ENCODE assay signal across 9 cellular contexts in genomic region chr17:15490634-15491261, GRCh38. TPM values are rescaled to one million over a fixed set of nuclear protein-coding genes. Genes with fewer than 3 reads are reported as not detected.
DNase-seq lines count a peak whose midpoint lies in the region; ATAC-seq and TF ChIP-seq lines count a peak whose summit lies in the region.
"Had no signal": no experiment of that assay in that cellular context is flagged by ENCODE, and none has a peak within 500 bp of the region (broad histone marks: within the 10 kb centered on the region; RNA-seq: fewer than 3 reads in every experiment).

No MANE protein-coding gene starts in this region.

- no peak for TF ChIP-seq CTCF in right lobe of liver (IDR thresholded peaks at IDR 0.05)
- peak in 1 of 5 experiments; percentile 8 for TF ChIP-seq CTCF in tibial nerve (IDR thresholded peaks at IDR 0.05)
- no peak for TF ChIP-seq CTCF in RWPE1 (conservative IDR thresholded peaks at IDR 0.05; ENCODE audit: low read depth)

- in situ Hi-C loops in KBM-7 (cut with MboI; ENCODE audit: low pct_unique_long_range_greater_than_20kb, low sequenced_read_pairs) = no loop called here

- H3K27ac ChIP-seq in right lobe of liver (no peak overlapping the region), tibial nerve (peak overlapping the region; percentile 11 to 91 (median 78)), RWPE1 (no peak overlapping the region)

- WGBS in right lobe of liver (ENCODE audit: insufficient coverage, low coverage, low lambda C conversion rate, missing lambda C conversion rate) = 70% methylated on average over 6 of the region's 11 CpGs
- WGBS in tibial nerve, 2 donors = 19 to 22% methylated on average over 11 of the region's 11 CpGs

- H3K9me3 ChIP-seq in right lobe of liver (no peaks in the 10 kb centered on the region), tibial nerve (no peaks in the 10 kb centered on the region)

- peak; percentile 37 to 90 for TF ChIP-seq EP300 in tibial nerve (IDR thresholded peaks at IDR 0.05)

- intact Hi-C loops in right lobe of liver (cut with DNase I) = no loop called here

- ATAC-seq in right lobe of liver = peak; percentile 86 to 93 (median 89)
- ATAC-seq: GM12878 had no signal

- TF ChIP-seq POLR2A in right lobe of liver (IDR thresholded peaks at IDR 0.05) (no peak), tibial nerve (IDR thresholded peaks at IDR 0.05) (peak in 1 of 2 donors; percentile 33)

- CTCF ChIA-PET in RWPE1 (lab: Yijun Ruan, JAX) = interaction anchor here (1.1 kb wide), 1 partner anchor 12 kb away, joined by 3 read pairs; no protein-coding TSS in a partner anchor

- H3K36me3 ChIP-seq in right lobe of liver (no peaks in the 10 kb centered on the region), tibial nerve (no peaks in the 10 kb centered on the region)

- no peak overlapping the region for H3K4me3 ChIP-seq in right lobe of liver
- no peak overlapping the region for H3K4me3 ChIP-seq in tibial nerve
- H3K4me3 ChIP-seq: GM12878 had no signal

- no peaks in the 10 kb centered on the region for H3K4me1 ChIP-seq in right lobe of liver
- peaks cover 0 to 18% (median 15%) of the 10 kb centered on the region in 4 donors for H3K4me1 ChIP-seq in tibial nerve

- DNase-seq in AG08395 (ENCODE audit: low spot score) = peak; percentile 91
- peak; percentile 88 for DNase-seq in KBM-7
- peak; percentile 96 for DNase-seq in dermis blood vessel endothelial cell
- DNase-seq in right lobe of liver = peak in 1 of 3 donors; percentile 59
- peak; percentile 56 to 68 for DNase-seq in tibial nerve (ENCODE audit: low spot score in 2 of 2)
- no peak for DNase-seq in NCI-H2227 treated with DMSO at 0.1 percent for 48 hours (lab: John Stamatoyannopoulos, UW)
- DNase-seq in RWPE1 (ENCODE audit: low spot score) = no peak
- no peak for DNase-seq in NCI-H1436 treated with DMSO at 0.1 percent for 48 hours (lab: John Stamatoyannopoulos, UW)

- H3K27me3 ChIP-seq in right lobe of liver (no peaks in the 10 kb centered on the region), tibial nerve (no peaks in the 10 kb centered on the region)

- POLR2A ChIA-PET in RWPE1 (lab: Yijun Ruan, JAX; ENCODE audit: low non-redundant PET) = no interaction called here

RNA-seq across cellular contexts. Expression of gene CDRT4, which starts 23.3 kb away (rescaled TPM):
- total RNA-seq in dermis blood vessel endothelial cell (0.93 and 1.9 TPM in 2 replicates), right lobe of liver (1 to 10 TPM in 3 of 6 experiments, under 1 TPM in 3; 0.43 to 3.3 (median 1.3) TPM), tibial nerve (10 to 100 TPM in 3 of 4 donors, 1 to 10 TPM in 1; 2.1 to 18.9 (median 12.4) TPM)

Comparison
In these comparisons a context has a peak if more than half of its experiments do, and no peak if none do; other contexts are left out.
1. DNase-seq: peak in AG08395 (single experiment), KBM-7 (single experiment), dermis blood vessel endothelial cell (single experiment) and tibial nerve (2 of 2); none in NCI-H2227 treated with DMSO at 0.1 percent for 48 hours (single experiment), RWPE1 (single experiment) and NCI-H1436 treated with DMSO at 0.1 percent for 48 hours (single experiment).
2. H3K27ac ChIP-seq: peak in tibial nerve (4 of 4); none in right lobe of liver (0 of 3) and RWPE1 (single experiment).